ENCODE assay signal across 14 cellular contexts in the genomic region with DNA sequence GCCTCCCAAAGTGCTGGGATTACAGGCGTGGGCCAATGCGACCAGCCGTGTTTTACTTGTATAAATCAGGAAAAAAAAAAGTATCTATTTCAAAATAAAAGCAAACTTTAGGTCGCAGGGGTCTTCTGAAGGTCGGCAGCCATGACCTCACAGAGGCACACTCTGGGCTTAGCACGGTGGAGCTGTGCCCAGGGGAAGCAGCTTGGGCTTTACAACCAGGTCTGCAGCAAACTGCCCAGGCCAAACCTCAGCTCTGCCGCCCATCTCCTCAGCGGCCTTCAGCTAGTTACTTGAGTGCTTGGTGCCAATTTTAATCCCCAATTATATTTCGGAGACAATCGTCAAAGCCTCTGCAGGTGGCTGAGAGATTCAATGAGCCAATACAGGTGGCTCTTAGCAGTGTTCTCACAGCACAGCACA. TPM values are rescaled to one million over a fixed set of nuclear protein-coding genes. Genes with fewer than 3 reads are reported as not detected.
DNase-seq lines count a peak whose midpoint lies in the region; ATAC-seq and TF ChIP-seq lines count a peak whose summit lies in the region.
"Had no signal": no experiment of that assay in that cellular context is flagged by ENCODE, and none has a peak within 500 bp of the region (broad histone marks: within the 10 kb centered on the region; RNA-seq: fewer than 3 reads in every experiment).

No MANE protein-coding gene starts in this region.

- H3K9me3 Mint-ChIP-seq in memory B cell, result no peaks in the 10 kb centered on the region

- no peak overlapping the region for H2AFZ ChIP-seq in SK-N-SH (ENCODE audit: low read depth)

- no peak for TF ChIP-seq RAD21 in SK-N-SH (IDR thresholded peaks at IDR 0.05; ENCODE audit: low read length)

- no peaks in the 10 kb centered on the region for H3K9me2 ChIP-seq in SK-N-SH

- no peak overlapping the region for H3K4me2 ChIP-seq in SK-N-SH

- ATAC-seq in SK-N-SH treated with all-trans-retinoic acid at 6 μM for 48 hours, result no peak
- no peak for ATAC-seq in T-helper 17 cell
- no peak for ATAC-seq in memory B cell (ENCODE audit: low read depth)
- ATAC-seq in GM19035 (IDR thresholded peaks at IDR 0.05; ENCODE audit: unreplicated experiment), result no peak
- ATAC-seq: pancreas had no signal

- CTCF ChIA-PET in SK-N-SH (lab: Yijun Ruan, JAX), result interaction anchor here (0.6 to 1.7 kb wide), 3 partner anchors 14 to 26 kb away, joined by 3 to 8 read pairs (median 5); no protein-coding TSS in a partner anchor

- POLR2A ChIA-PET in SK-N-SH (lab: Yijun Ruan, JAX), result no interaction called here

- no peaks in the 10 kb centered on the region for H3K36me3 ChIP-seq in SK-N-SH (replicated peaks in 1 of 2; ENCODE audit: control insufficient read depth in 1 of 2, insufficient read depth in 2 of 2, low read length in 1 of 2)
- H3K36me3 ChIP-seq: esophagus squamous epithelium, pancreas had no signal

- H3F3A ChIP-seq in SK-N-SH (replicated peaks; ENCODE audit: insufficient read depth), result no peaks in the 10 kb centered on the region

- peaks cover 0 to 10% of the 10 kb centered on the region in 2 experiments; a peak in 2 of 4 replicates for H3K4me1 ChIP-seq in SK-N-SH (ENCODE audit: control insufficient read depth in 1 of 2, insufficient read depth in 2 of 2, low read depth in 1 of 2, low read length in 1 of 2)
- H3K4me1 ChIP-seq: pancreas had no signal

- no peak overlapping the region for H3K27ac ChIP-seq in SK-N-SH (ENCODE audit: low read depth in 2 of 2, low read length in 1 of 2)
- H3K27ac ChIP-seq: pancreas had no signal

- H3K9ac ChIP-seq in SK-N-SH, result no peak overlapping the region

- peak; percentile 8 for DNase-seq in SK-N-SH
- DNase-seq in Jurkat, Clone E6-1 (ENCODE audit: low read depth, low spot score), result peak; percentile 53
- DNase-seq in T-helper 17 cell, result no peak
- no peak for DNase-seq in memory B cell (ENCODE audit: low spot score in 2 of 2)
- no peak for DNase-seq in AG08396 (ENCODE audit: low spot score)
- DNase-seq in DMS 273 (lab: John Stamatoyannopoulos, UW; ENCODE audit: unreplicated experiment), result no peak
- DNase-seq: esophagus squamous epithelium; mesendoderm; NCI-H2227 treated with DMSO at 0.1 percent for 48 hours; stimulated activated CD4-positive, alpha-beta T cell treated with anti-CD3 and anti-CD28 coated beads, Interleukin-12 subunit alpha, Interleukin-12 subunit beta, amount 100 ng/mL, for 4 hours had no signal

- TF ChIP-seq CTCF in SK-N-SH (IDR thresholded peaks at IDR 0.05), result no peak

- H3K27me3 Mint-ChIP-seq in T-helper 17 cell, result no peaks in the 10 kb centered on the region
- no peaks in the 10 kb centered on the region for H3K27me3 Mint-ChIP-seq in memory B cell

- no peaks in the 10 kb centered on the region for H3K27me3 ChIP-seq in SK-N-SH (ENCODE audit: insufficient read depth)
- H3K27me3 ChIP-seq: esophagus squamous epithelium, pancreas had no signal

- no peaks in the 10 kb centered on the region for H3K36me3 Mint-ChIP-seq in T-helper 17 cell (ENCODE audit: low read depth)
- no peaks in the 10 kb centered on the region for H3K36me3 Mint-ChIP-seq in memory B cell

- H3K4me3 Mint-ChIP-seq in T-helper 17 cell, result peak overlapping the region; percentile 82
- no peak overlapping the region for H3K4me3 Mint-ChIP-seq in memory B cell

- 82% methylated on average over 8 of the region's 10 CpGs for WGBS in SK-N-SH (ENCODE audit: low lambda C conversion rate)

- H3K9me3 ChIP-seq in SK-N-SH, result no peaks in the 10 kb centered on the region
- H3K9me3 ChIP-seq in T-helper 17 cell (ENCODE audit: control insufficient read depth, low read length, poor library complexity, severe bottlenecking), result no peaks in the 10 kb centered on the region
- H3K9me3 ChIP-seq: esophagus squamous epithelium, pancreas had no signal

- TF ChIP-seq EP300 in SK-N-SH (IDR thresholded peaks at IDR 0.05; ENCODE audit: borderline replicate concordance in 1 of 2, low read depth in 1 of 2, low read length in 1 of 2), result no peak

- H3K4me3 ChIP-seq in SK-N-SH (ENCODE audit: low read depth in 2 of 2, low read length in 1 of 2), result no peak overlapping the region
- no peak overlapping the region for H3K4me3 ChIP-seq in Jurkat, Clone E6-1 (ENCODE audit: low read length)
- H3K4me3 ChIP-seq: esophagus squamous epithelium, pancreas had no signal

- H3K79me2 ChIP-seq in SK-N-SH (ENCODE audit: insufficient read depth), result no peaks in the 10 kb centered on the region

- H4K20me1 ChIP-seq in SK-N-SH (ENCODE audit: insufficient read depth), result no peaks in the 10 kb centered on the region

- H3K27ac Mint-ChIP-seq in T-helper 17 cell (peak overlapping the region; percentile 96), memory B cell (peak overlapping the region; percentile 68)

- H3K4me1 Mint-ChIP-seq in T-helper 17 cell (peaks cover 39% of the 10 kb centered on the region), memory B cell (peaks cover 21% of the 10 kb centered on the region)

TF ChIP-seq in SK-N-SH, 30 proteins besides CTCF, POLR2A, EP300 and RAD21:
- TF ChIP-seq, protein P1, sequence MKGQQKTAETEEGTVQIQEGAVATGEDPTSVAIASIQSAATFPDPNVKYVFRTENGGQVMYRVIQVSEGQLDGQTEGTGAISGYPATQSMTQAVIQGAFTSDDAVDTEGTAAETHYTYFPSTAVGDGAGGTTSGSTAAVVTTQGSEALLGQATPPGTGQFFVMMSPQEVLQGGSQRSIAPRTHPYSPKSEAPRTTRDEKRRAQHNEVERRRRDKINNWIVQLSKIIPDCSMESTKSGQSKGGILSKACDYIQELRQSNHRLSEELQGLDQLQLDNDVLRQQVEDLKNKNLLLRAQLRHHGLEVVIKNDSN (IDR thresholded peaks at IDR 0.05; ENCODE audit: borderline replicate concordance, low read depth), result no peak
- TF ChIP-seq FOSL2 (IDR thresholded peaks at IDR 0.05; ENCODE audit: borderline replicate concordance, low read depth) (no peak), FOXJ3 (CRISPR knock-in tag; IDR thresholded peaks at IDR 0.05) (no peak), TAF1 (IDR thresholded peaks at IDR 0.05; ENCODE audit: borderline replicate concordance, low read depth, low read length) (no peak), TEAD4 (IDR thresholded peaks at IDR 0.05; ENCODE audit: borderline replicate concordance, insufficient read depth) (no peak), MXI1 (IDR thresholded peaks at IDR 0.05; ENCODE audit: low read depth, low read length) (no peak), POLR2AphosphoS5 (IDR thresholded peaks at IDR 0.05; ENCODE audit: low read depth, low read length) (no peak), ELF1 (IDR thresholded peaks at IDR 0.05) (no peak)
- TF ChIP-seq, protein P2, sequence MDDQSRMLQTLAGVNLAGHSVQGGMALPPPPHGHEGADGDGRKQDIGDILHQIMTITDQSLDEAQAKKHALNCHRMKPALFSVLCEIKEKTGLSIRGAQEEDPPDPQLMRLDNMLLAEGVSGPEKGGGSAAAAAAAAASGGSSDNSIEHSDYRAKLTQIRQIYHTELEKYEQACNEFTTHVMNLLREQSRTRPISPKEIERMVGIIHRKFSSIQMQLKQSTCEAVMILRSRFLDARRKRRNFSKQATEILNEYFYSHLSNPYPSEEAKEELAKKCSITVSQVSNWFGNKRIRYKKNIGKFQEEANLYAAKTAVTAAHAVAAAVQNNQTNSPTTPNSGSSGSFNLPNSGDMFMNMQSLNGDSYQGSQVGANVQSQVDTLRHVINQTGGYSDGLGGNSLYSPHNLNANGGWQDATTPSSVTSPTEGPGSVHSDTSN (IDR thresholded peaks at IDR 0.05), result no peak

TF ChIP-seq in SK-N-SH treated with all-trans-retinoic acid at 6 μM for 48 hours, 23 proteins besides CTCF, POLR2A, EP300 and RAD21:
- TF ChIP-seq CSDC2 (CRISPR knock-in tag; IDR thresholded peaks at IDR 0.05) (no peak), CREB5 (CRISPR knock-in tag; IDR thresholded peaks at IDR 0.05; ENCODE audit: low read depth) (no peak), OSR1 (CRISPR knock-in tag; IDR thresholded peaks at IDR 0.05) (no peak), PPARA (CRISPR knock-in tag; IDR thresholded peaks at IDR 0.05; ENCODE audit: borderline replicate concordance) (no peak), ARNTL (CRISPR knock-in tag; IDR thresholded peaks at IDR 0.05; ENCODE audit: borderline replicate concordance, low read depth) (no peak), RARB (CRISPR knock-in tag; IDR thresholded peaks at IDR 0.05) (no peak), ZFP30 (CRISPR knock-in tag; IDR thresholded peaks at IDR 0.05) (no peak), ZNF70 (CRISPR knock-in tag; IDR thresholded peaks at IDR 0.05) (no peak), TCF4 (CRISPR knock-in tag; IDR thresholded peaks at IDR 0.05; ENCODE audit: borderline replicate concordance) (no peak), ISL1 (CRISPR knock-in tag; IDR thresholded peaks at IDR 0.05) (no peak), ZNF565 (CRISPR knock-in tag; conservative IDR thresholded peaks at IDR 0.05; ENCODE audit: low read depth) (no peak), GLIS3 (CRISPR knock-in tag; IDR thresholded peaks at IDR 0.05) (no peak), ZC3H10 (CRISPR knock-in tag; IDR thresholded peaks at IDR 0.05) (no peak)
TF ChIP-seq in SK-N-SH treated with all-trans-retinoic acid at 6 μM for 48 hours: peak in this region for 0.

RNA-seq across cellular contexts. Expression of gene ZDHHC19, which starts 30.1 kb away (rescaled TPM):
- not detected in 2 replicates for polyA plus RNA-seq in SK-N-SH (2012; rRNA removed)
- polyA plus RNA-seq in SK-N-SH (2012; cell fraction: cytosol; rRNA removed), result 0.07 TPM in 1 of 2 replicates, not detected in the other
- polyA plus RNA-seq in SK-N-SH (2012; cell fraction: nucleus; rRNA removed), result 0.35 and 0.39 TPM in 2 replicates
- not detected for polyA plus RNA-seq in Jurkat, Clone E6-1 (2012; ENCODE audit: insufficient read depth, insufficient read length)
- total RNA-seq in T-helper 17 cell, result not detected
- total RNA-seq: esophagus squamous epithelium, ureter had no signal
- polyA plus RNA-seq: pancreas had no signal

RNA-seq across cellular contexts. Expression of gene SLC51A, which starts 35.2 kb away (rescaled TPM):
- not detected in 2 replicates for polyA plus RNA-seq in SK-N-SH (2012; rRNA removed)
- not detected in 2 replicates for polyA plus RNA-seq in SK-N-SH (2012; cell fraction: cytosol; rRNA removed)
- polyA plus RNA-seq in SK-N-SH (2012; cell fraction: nucleus; rRNA removed), result not detected in 2 replicates
- polyA plus RNA-seq in Jurkat, Clone E6-1 (2012; ENCODE audit: insufficient read depth, insufficient read length), result 1.9 TPM
- not detected for total RNA-seq in T-helper 17 cell
- total RNA-seq: ureter had no signal

Comparison
In these comparisons a context has a peak if more than half of its experiments do, and no peak if none do; other contexts are left out.
1. DNase-seq: peak in SK-N-SH (single experiment) and Jurkat, Clone E6-1 (single experiment); none in T-helper 17 cell (0 of 3), memory B cell (0 of 2), AG08396 (single experiment) and DMS 273 (single experiment).